1 cellular context compared by ENCODE assay signal in the genomic region with DNA sequence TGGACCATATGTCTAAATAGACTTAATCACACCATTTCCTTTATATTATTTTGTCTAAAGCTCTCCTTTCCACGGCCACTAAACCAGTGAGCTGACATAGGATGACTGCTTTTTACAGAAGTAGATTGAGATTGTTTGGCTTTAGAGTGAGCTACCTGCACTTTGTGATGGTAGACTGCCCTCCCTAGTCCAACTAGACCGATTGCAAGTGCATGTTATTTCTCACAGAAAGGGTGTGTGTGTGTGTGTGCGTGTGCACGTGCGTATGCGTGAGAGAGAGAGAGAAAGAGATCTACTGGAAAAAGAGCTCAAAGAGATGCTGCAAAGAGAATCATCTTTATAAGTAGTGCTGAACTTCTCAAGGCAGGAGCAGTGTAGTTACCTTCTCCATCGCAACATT.
TF ChIP-seq lines count a peak whose summit lies in the region.

No MANE protein-coding gene starts in this region.

TF ChIP-seq in GM23338, 12 proteins besides CTCF, POLR2A, EP300 and RAD21 (continued from another document):
- TF ChIP-seq, protein P1, sequence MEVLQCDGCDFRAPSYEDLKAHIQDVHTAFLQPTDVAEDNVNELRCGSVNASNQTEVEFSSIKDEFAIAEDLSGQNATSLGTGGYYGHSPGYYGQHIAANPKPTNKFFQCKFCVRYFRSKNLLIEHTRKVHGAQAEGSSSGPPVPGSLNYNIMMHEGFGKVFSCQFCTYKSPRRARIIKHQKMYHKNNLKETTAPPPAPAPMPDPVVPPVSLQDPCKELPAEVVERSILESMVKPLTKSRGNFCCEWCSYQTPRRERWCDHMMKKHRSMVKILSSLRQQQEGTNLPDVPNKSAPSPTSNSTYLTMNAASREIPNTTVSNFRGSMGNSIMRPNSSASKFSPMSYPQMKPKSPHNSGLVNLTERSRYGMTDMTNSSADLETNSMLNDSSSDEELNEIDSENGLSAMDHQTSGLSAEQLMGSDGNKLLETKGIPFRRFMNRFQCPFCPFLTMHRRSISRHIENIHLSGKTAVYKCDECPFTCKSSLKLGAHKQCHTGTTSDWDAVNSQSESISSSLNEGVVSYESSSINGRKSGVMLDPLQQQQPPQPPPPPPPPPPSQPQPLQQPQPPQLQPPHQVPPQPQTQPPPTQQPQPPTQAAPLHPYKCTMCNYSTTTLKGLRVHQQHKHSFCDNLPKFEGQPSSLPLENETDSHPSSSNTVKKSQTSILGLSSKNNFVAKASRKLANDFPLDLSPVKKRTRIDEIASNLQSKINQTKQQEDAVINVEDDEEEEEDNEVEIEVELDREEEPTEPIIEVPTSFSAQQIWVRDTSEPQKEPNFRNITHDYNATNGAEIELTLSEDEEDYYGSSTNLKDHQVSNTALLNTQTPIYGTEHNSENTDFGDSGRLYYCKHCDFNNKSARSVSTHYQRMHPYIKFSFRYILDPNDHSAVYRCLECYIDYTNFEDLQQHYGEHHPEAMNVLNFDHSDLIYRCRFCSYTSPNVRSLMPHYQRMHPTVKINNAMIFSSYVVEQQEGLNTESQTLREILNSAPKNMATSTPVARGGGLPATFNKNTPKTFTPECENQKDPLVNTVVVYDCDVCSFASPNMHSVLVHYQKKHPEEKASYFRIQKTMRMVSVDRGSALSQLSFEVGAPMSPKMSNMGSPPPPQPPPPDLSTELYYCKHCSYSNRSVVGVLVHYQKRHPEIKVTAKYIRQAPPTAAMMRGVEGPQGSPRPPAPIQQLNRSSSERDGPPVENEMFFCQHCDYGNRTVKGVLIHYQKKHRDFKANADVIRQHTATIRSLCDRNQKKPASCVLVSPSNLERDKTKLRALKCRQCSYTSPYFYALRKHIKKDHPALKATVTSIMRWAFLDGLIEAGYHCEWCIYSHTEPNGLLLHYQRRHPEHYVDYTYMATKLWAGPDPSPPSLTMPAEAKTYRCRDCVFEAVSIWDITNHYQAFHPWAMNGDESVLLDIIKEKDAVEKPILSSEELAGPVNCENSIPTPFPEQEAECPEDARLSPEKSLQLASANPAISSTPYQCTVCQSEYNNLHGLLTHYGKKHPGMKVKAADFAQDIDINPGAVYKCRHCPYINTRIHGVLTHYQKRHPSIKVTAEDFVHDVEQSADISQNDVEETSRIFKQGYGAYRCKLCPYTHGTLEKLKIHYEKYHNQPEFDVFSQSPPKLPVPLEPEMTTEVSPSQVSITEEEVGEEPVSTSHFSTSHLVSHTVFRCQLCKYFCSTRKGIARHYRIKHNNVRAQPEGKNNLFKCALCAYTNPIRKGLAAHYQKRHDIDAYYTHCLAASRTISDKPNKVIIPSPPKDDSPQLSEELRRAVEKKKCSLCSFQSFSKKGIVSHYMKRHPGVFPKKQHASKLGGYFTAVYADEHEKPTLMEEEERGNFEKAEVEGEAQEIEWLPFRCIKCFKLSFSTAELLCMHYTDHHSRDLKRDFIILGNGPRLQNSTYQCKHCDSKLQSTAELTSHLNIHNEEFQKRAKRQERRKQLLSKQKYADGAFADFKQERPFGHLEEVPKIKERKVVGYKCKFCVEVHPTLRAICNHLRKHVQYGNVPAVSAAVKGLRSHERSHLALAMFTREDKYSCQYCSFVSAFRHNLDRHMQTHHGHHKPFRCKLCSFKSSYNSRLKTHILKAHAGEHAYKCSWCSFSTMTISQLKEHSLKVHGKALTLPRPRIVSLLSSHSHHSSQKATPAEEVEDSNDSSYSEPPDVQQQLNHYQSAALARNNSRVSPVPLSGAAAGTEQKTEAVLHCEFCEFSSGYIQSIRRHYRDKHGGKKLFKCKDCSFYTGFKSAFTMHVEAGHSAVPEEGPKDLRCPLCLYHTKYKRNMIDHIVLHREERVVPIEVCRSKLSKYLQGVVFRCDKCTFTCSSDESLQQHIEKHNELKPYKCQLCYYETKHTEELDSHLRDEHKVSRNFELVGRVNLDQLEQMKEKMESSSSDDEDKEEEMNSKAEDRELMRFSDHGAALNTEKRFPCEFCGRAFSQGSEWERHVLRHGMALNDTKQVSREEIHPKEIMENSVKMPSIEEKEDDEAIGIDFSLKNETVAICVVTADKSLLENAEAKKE (CRISPR knock-in tag; IDR thresholded peaks at IDR 0.05) = no peak
TF ChIP-seq in GM23338: peak in this region for 0.
